1 cellular context compared by ENCODE assay signal in genomic region chr4:4269856-4270255, GRCh38.
A peak's percentile ranks its signal among the peaks of the same experiment; 100 is the strongest.
TF ChIP-seq lines count a peak whose summit lies in the region.

No MANE protein-coding gene starts in this region.

TF ChIP-seq in endothelial cell of umbilical vein, 7 proteins besides CTCF, POLR2A, EP300 and RAD21:
- no peak for TF ChIP-seq GATA2 (IDR thresholded peaks at IDR 0.05; ENCODE audit: insufficient read depth, insufficient read length, low read depth, low read length)
- peak; percentile 39 for TF ChIP-seq POLR2AphosphoS5 (IDR thresholded peaks at IDR 0.05; ENCODE audit: insufficient read depth, low read depth, low read length)
- no peak for TF ChIP-seq MAX (IDR thresholded peaks at IDR 0.05; ENCODE audit: insufficient read depth, insufficient read length)
- peak; percentile 57 for TF ChIP-seq JUN (IDR thresholded peaks at IDR 0.05; ENCODE audit: borderline replicate concordance, insufficient read depth, insufficient read length, low read depth)
- no peak for TF ChIP-seq MYC (IDR thresholded peaks at IDR 0.05; ENCODE audit: low read depth, low read length)
- peak; percentile 79 for TF ChIP-seq FOS (IDR thresholded peaks at IDR 0.05; ENCODE audit: borderline replicate concordance, insufficient read depth, low read length)
- no peak for TF ChIP-seq EZH2 (IDR thresholded peaks at IDR 0.05; ENCODE audit: borderline replicate concordance, low read depth, low read length, severe bottlenecking)
